Comparison of ENCODE assay signal across 1 cellular context in the genomic region with DNA sequence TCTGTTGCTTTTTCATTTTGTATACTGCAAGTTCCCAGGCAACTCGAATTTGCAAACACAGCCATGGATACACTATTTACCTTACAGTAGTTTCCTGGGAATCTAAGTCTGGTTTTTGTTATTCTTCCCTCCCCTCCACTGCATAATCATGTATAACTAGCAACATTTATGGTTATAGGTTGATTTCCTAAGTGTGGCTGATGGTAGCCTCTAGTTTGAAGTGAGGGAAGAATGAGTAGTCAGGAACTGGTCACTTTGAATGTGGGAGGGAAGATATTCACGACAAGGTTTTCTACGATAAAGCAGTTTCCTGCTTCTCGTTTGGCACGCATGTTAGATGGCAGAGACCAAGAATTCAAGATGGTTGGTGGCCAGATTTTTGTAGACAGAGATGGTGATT.
TF ChIP-seq lines count a peak whose summit lies in the region.

A gene with protein sequence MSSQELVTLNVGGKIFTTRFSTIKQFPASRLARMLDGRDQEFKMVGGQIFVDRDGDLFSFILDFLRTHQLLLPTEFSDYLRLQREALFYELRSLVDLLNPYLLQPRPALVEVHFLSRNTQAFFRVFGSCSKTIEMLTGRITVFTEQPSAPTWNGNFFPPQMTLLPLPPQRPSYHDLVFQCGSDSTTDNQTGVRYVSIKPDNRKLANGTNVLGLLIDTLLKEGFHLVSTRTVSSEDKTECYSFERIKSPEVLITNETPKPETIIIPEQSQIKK (plus strand): TSS at position 182 of the 400 bp plus-strand sequence. CDS start 50 bp downstream, at position 232.

TF ChIP-seq in K562, 482 proteins besides CTCF, POLR2A, EP300 and RAD21 (continued from another document):
- no peak for TF ChIP-seq PCBP2 (IDR thresholded peaks at IDR 0.05; ENCODE audit: low read depth, low read length, poor library complexity, severe bottlenecking)
- TF ChIP-seq CBFA2T2 (conservative IDR thresholded peaks at IDR 0.05), result 0 out of 2 replicates have a peak, but pooled peaks have one; percentile 11
- no peak for TF ChIP-seq ZNF41 (CRISPR knock-in tag; conservative IDR thresholded peaks at IDR 0.05)
- TF ChIP-seq THRAP3 (IDR thresholded peaks at IDR 0.05; ENCODE audit: borderline replicate concordance), result no peak
TF ChIP-seq in K562: peak in this region for 10.
